ENCODE assay signal across 13 cellular contexts in the genomic region with DNA sequence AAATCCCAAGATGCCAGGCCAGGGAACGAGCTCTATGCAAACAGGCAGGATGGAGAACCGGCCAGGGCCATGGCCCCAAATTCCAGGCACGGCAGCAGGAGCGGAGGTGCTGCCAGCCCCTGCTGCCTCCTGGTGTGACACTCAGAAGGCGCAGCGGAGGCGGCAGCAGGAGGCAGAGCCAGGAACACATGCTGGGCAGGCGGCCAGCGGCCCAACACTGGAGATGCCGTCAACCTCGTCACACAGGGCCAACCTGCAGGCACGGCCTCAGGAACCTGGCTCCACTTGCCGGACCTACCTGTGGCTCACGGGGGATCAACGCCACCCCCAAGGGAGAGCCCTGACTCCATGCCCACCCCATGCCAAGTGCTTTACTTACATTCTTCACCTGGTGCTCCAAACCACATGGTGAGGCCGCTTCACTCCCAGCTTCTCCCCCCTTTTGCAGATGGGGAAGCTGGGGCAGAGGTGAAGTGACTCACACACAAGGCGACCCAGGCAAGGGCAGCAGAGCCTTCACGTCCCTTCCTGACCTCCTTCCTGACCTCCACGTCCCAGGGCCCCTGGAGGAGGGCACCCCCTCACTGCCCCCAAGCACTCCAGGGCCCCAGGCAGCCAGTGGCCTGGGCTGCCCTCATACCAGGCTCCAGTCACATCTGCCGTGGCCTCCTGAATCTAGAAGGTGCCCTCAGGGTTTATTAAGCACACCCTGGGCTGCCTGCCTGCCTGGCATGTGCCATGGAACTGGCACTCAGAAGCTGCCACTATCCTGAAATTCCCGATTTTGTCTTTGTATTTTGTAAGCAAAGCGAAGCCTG. TPM values are rescaled to one million over a fixed set of nuclear protein-coding genes. Genes with fewer than 3 reads are reported as not detected.
DNase-seq lines count a peak whose midpoint lies in the region; FAIRE-seq and TF ChIP-seq lines count a peak whose summit lies in the region.
"Had no signal": no experiment of that assay in that cellular context is flagged by ENCODE, and none has a peak within 500 bp of the region (broad histone marks: within the 10 kb centered on the region; RNA-seq: fewer than 3 reads in every experiment).

No MANE protein-coding gene starts in this region.

- no peak overlapping the region for H2BK12ac ChIP-seq in H9 (ENCODE audit: insufficient read length, low read depth, low read length)

- no peak overlapping the region for H3K23ac ChIP-seq in H9 (ENCODE audit: insufficient read length, low read depth, low read length)

- DNase-seq in esophagus squamous epithelium (lab: John Stamatoyannopoulos, UW), result no peak
- no peak for DNase-seq in nephron progenitor cell
- no peak for DNase-seq in RCC 7860 (ENCODE audit: low spot score)
- DNase-seq in kidney glomerular epithelial cell (lab: John Stamatoyannopoulos, UW), result no peak
- no peak for DNase-seq in H9
- no peak for DNase-seq in NCI-H2227 treated with DMSO at 0.1 percent for 48 hours (lab: John Stamatoyannopoulos, UW)
- DNase-seq: Calu3, T-helper 17 cell had no signal

- H3K9me3 ChIP-seq in BLaER1 (0 out of 2 replicates have a peak, but pooled peaks cover 3% of the 10 kb centered on the region), esophagus squamous epithelium (no peaks in the 10 kb centered on the region), H9 (ENCODE audit: control insufficient read depth, low read depth, low read length) (no peaks in the 10 kb centered on the region)

- H3K9me3 Mint-ChIP-seq in nephron progenitor cell, result peaks cover 6% of the 10 kb centered on the region
- H3K9me3 Mint-ChIP-seq in H9, result no peaks in the 10 kb centered on the region
- H3K9me3 Mint-ChIP-seq: activated T-helper 2 cell treated with anti-CD3 and anti-CD28 coated beads, Interferon-gamma antibody, Interleukin-2, Interleukin-4, amounts not matched to agents 10 μg/mL and 5 μg/mL and 100 μg/mL, durations not matched to agents 14 hours and 24 hours and 36 hours had no signal

- no peak overlapping the region for H3K18ac ChIP-seq in H9 (ENCODE audit: insufficient read length, low read depth, low read length)

- H3K36me3 Mint-ChIP-seq in nephron progenitor cell (ENCODE audit: low read depth), result peaks cover 7% of the 10 kb centered on the region
- no peaks in the 10 kb centered on the region for H3K36me3 Mint-ChIP-seq in H9 (ENCODE audit: insufficient read depth in 1 of 3, low read depth in 3 of 3)

- H3K79me2 ChIP-seq in H9 (ENCODE audit: insufficient read depth, low read length), result no peaks in the 10 kb centered on the region

- peaks cover 3% of the 10 kb centered on the region for H3K27me3 Mint-ChIP-seq in nephron progenitor cell (ENCODE audit: low read depth, poor library complexity)
- H3K27me3 Mint-ChIP-seq in H9 (ENCODE audit: low read depth), result no peaks in the 10 kb centered on the region
- H3K27me3 Mint-ChIP-seq: T-helper 17 cell had no signal

- TF ChIP-seq POLR2A in esophagus squamous epithelium (IDR thresholded peaks at IDR 0.05), result no peak

- H3K4me3 ChIP-seq in BLaER1, result no peak overlapping the region
- H3K4me3 ChIP-seq in esophagus squamous epithelium, result peak overlapping the region in 1 of 4 donors; percentile 37
- H3K4me3 ChIP-seq: neural progenitor cell had no signal

- H3K27ac ChIP-seq in BLaER1 (no peak overlapping the region; the same call in 1 of the 2 replicates), VCaP (peak overlapping the region; percentile 37; the same call in 1 of the 2 replicates), esophagus squamous epithelium (peak overlapping the region; percentile 59 to 78 (median 70)), H9 (ENCODE audit: insufficient read length, low read depth, low read length) (no peak overlapping the region)
- H3K27ac ChIP-seq: neural progenitor cell had no signal

- H3K4me1 Mint-ChIP-seq in nephron progenitor cell, result peaks cover 54% of the 10 kb centered on the region
- H3K4me1 Mint-ChIP-seq in H9, result peaks cover 8 to 23% of the 10 kb centered on the region in 2 experiments; a peak in 3 of 4 replicates

- H3K14ac ChIP-seq in H9 (ENCODE audit: insufficient read depth, low read length), result no peak overlapping the region

- H3K56ac ChIP-seq in H9 (ENCODE audit: insufficient read length, low read depth, low read length), result no peak overlapping the region

- peaks cover 55% of the 10 kb centered on the region for H3K4me1 ChIP-seq in BLaER1
- peaks cover 28 to 89% (median 54%) of the 10 kb centered on the region in 3 donors for H3K4me1 ChIP-seq in esophagus squamous epithelium
- no peaks in the 10 kb centered on the region for H3K4me1 ChIP-seq in H9 (ENCODE audit: insufficient read depth, low read length)

- H2AK5ac ChIP-seq in H9 (ENCODE audit: insufficient read length, low read length), result no peak overlapping the region

- H3K4me3 Mint-ChIP-seq in nephron progenitor cell (no peak overlapping the region), H9 (no peak overlapping the region)
- H3K4me3 Mint-ChIP-seq: brain, neural progenitor cell, T-helper 17 cell had no signal

- H3K23me2 ChIP-seq in H9 (ENCODE audit: insufficient read length, low read depth, low read length, poor library complexity, severe bottlenecking), result no peaks in the 10 kb centered on the region

- H4K20me1 ChIP-seq in BLaER1, result no peaks in the 10 kb centered on the region
- no peaks in the 10 kb centered on the region for H4K20me1 ChIP-seq in H9 (ENCODE audit: control insufficient read depth, insufficient read depth, insufficient read length)

- no peak overlapping the region for H2BK5ac ChIP-seq in H9 (ENCODE audit: insufficient read length, low read length)

- H2AFZ ChIP-seq in H9 (ENCODE audit: low read length), result no peak overlapping the region
- H2AFZ ChIP-seq: neural progenitor cell had no signal

- no peak overlapping the region for H4K5ac ChIP-seq in H9 (ENCODE audit: insufficient read length, low read depth, low read length)

- H3K27me3 ChIP-seq in BLaER1, result no peaks in the 10 kb centered on the region
- H3K27me3 ChIP-seq in esophagus squamous epithelium, result no peaks in the 10 kb centered on the region
- no peaks in the 10 kb centered on the region for H3K27me3 ChIP-seq in H9 (ENCODE audit: insufficient read depth, low read length)
- H3K27me3 ChIP-seq: neural progenitor cell had no signal

- H4K8ac ChIP-seq in H9 (replicated peaks; ENCODE audit: insufficient read length, low read depth, low read length), result no peak overlapping the region

- H3K9ac ChIP-seq in BLaER1, result no peak overlapping the region
- no peak overlapping the region for H3K9ac ChIP-seq in H9 (ENCODE audit: extremely low read depth, insufficient read length, low read length)
- H3K9ac ChIP-seq: neural progenitor cell had no signal

- intact Hi-C loops in esophagus squamous epithelium (cut with DNase I), result no loop called here

- H2BK15ac ChIP-seq in H9 (ENCODE audit: low read depth, low read length), result no peak overlapping the region

- 23 to 60% methylated on average over 3 to 16 of the region's 22 CpGs for WGBS in esophagus squamous epithelium, 2 donors
- no CpG with 5 or more reads among the region's 22 CpGs for WGBS in H9 (ENCODE audit: extremely low coverage, insufficient read length, low lambda C conversion rate)

- no peak overlapping the region for H2BK20ac ChIP-seq in H9 (ENCODE audit: low read depth, low read length, poor library complexity, severe bottlenecking)

- H3K27ac Mint-ChIP-seq in nephron progenitor cell, result peak overlapping the region; percentile 35
- no peak overlapping the region for H3K27ac Mint-ChIP-seq in H9
- H3K27ac Mint-ChIP-seq: activated T-helper 2 cell treated with anti-CD3 and anti-CD28 coated beads, Interferon-gamma antibody, Interleukin-2, Interleukin-4, amounts not matched to agents 10 μg/mL and 5 μg/mL and 100 μg/mL, durations not matched to agents 14 hours and 24 hours and 36 hours; T-helper 17 cell had no signal

- peak; percentile 15; the same call in 1 of the 2 replicates for TF ChIP-seq CTCF in VCaP (conservative IDR thresholded peaks at IDR 0.05)
- no peak for TF ChIP-seq CTCF in esophagus squamous epithelium (IDR thresholded peaks at IDR 0.05)
- no peak for TF ChIP-seq CTCF in nephron progenitor cell (IDR thresholded peaks at IDR 0.05)
- no peak for TF ChIP-seq CTCF in H9 (conservative IDR thresholded peaks at IDR 0.05)

- H3T11ph ChIP-seq in H9 (ENCODE audit: low read length), result no peak overlapping the region

- H3K4ac ChIP-seq in H9 (ENCODE audit: low read depth, low read length), result no peak overlapping the region

- no peak overlapping the region for H4K91ac ChIP-seq in H9 (ENCODE audit: insufficient read length, low read depth, low read length)

- H3K79me1 ChIP-seq in H9 (ENCODE audit: insufficient read depth, low read depth, low read length, poor library complexity, severe bottlenecking), result no peaks in the 10 kb centered on the region

- no peak overlapping the region for H2BK120ac ChIP-seq in H9 (ENCODE audit: low read depth, low read length, poor library complexity, severe bottlenecking)

- no peaks in the 10 kb centered on the region for H3K36me3 ChIP-seq in BLaER1
- H3K36me3 ChIP-seq in esophagus squamous epithelium, result no peaks in the 10 kb centered on the region
- H3K36me3 ChIP-seq: neural progenitor cell had no signal

- H3K4me2 ChIP-seq in BLaER1 (peak overlapping the region; percentile 93; the same call in 1 of the 2 replicates), H9 (ENCODE audit: insufficient read depth, insufficient read length, low read length) (no peak overlapping the region)
- H3K4me2 ChIP-seq: neural progenitor cell had no signal

- FAIRE-seq in RCC 7860 (lab: Jason Lieb, UNC), result no peak

RNA-seq across cellular contexts. Expression of a gene that starts 43.5 kb away (rescaled TPM):
- total RNA-seq in esophagus squamous epithelium, result 1 to 10 TPM in 3 of 4 donors, under 1 TPM in 1; 0.75 to 5.1 (median 2.0) TPM
- 1.3 TPM in 2 replicates for total RNA-seq in H9 (2021)

Comparison
In these comparisons a context has a peak if more than half of its experiments do, and no peak if none do; other contexts are left out.
1. H3K27ac ChIP-seq: peak in VCaP (single experiment) and esophagus squamous epithelium (4 of 4); none in BLaER1 (single experiment) and H9 (single experiment).